Comparison of ENCODE assay signal across 2 cellular contexts in the genomic region with DNA sequence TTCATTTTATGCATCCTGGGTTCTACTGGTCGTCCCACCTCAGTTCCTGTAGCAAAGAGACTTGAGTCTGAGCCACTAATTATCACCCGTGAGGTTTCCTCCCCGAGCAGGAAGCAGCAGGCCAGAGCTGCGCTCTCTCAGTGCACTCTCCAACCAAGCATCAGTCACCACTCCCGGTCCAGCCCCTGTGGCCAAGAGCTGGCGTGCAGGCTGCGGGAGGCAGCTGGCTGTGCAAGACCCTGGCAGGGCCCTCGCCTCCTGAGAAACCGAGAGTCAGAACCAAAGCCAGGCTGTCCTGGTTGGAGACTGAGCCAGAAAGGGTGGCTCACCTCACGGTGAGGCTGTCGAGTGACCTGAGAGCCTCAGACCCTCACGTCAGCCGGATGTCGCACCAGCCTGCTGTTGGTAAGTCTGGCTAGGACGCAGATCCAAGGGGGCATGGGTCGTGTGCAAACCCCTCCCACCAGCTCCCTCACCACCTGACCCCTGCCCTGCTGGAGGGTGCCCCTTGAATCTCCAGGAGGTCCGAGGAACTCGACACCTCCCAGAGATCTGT.
TF ChIP-seq lines count a peak whose summit lies in the region.

No MANE protein-coding gene starts in this region.

TF ChIP-seq in SK-N-SH, 30 proteins besides CTCF, POLR2A, EP300 and RAD21 (continued from another document):
- TF ChIP-seq MXI1 (IDR thresholded peaks at IDR 0.05; ENCODE audit: low read depth, low read length) (no peak), GATA2 (CRISPR knock-in tag; IDR thresholded peaks at IDR 0.05) (no peak), NFIC (IDR thresholded peaks at IDR 0.05; ENCODE audit: borderline replicate concordance) (no peak), MEF2A (IDR thresholded peaks at IDR 0.05; ENCODE audit: borderline replicate concordance, low read depth) (no peak), POLR2AphosphoS5 (IDR thresholded peaks at IDR 0.05; ENCODE audit: low read depth, low read length) (no peak), JUND (IDR thresholded peaks at IDR 0.05) (no peak), TEAD4 (IDR thresholded peaks at IDR 0.05; ENCODE audit: borderline replicate concordance, insufficient read depth) (no peak)
- TF ChIP-seq, protein P1, sequence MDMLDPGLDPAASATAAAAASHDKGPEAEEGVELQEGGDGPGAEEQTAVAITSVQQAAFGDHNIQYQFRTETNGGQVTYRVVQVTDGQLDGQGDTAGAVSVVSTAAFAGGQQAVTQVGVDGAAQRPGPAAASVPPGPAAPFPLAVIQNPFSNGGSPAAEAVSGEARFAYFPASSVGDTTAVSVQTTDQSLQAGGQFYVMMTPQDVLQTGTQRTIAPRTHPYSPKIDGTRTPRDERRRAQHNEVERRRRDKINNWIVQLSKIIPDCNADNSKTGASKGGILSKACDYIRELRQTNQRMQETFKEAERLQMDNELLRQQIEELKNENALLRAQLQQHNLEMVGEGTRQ (IDR thresholded peaks at IDR 0.05; ENCODE audit: borderline replicate concordance, low read depth, low read length): no peak

TF ChIP-seq in WTC11, 78 proteins besides CTCF, POLR2A, EP300 and RAD21:
- TF ChIP-seq, protein P2, sequence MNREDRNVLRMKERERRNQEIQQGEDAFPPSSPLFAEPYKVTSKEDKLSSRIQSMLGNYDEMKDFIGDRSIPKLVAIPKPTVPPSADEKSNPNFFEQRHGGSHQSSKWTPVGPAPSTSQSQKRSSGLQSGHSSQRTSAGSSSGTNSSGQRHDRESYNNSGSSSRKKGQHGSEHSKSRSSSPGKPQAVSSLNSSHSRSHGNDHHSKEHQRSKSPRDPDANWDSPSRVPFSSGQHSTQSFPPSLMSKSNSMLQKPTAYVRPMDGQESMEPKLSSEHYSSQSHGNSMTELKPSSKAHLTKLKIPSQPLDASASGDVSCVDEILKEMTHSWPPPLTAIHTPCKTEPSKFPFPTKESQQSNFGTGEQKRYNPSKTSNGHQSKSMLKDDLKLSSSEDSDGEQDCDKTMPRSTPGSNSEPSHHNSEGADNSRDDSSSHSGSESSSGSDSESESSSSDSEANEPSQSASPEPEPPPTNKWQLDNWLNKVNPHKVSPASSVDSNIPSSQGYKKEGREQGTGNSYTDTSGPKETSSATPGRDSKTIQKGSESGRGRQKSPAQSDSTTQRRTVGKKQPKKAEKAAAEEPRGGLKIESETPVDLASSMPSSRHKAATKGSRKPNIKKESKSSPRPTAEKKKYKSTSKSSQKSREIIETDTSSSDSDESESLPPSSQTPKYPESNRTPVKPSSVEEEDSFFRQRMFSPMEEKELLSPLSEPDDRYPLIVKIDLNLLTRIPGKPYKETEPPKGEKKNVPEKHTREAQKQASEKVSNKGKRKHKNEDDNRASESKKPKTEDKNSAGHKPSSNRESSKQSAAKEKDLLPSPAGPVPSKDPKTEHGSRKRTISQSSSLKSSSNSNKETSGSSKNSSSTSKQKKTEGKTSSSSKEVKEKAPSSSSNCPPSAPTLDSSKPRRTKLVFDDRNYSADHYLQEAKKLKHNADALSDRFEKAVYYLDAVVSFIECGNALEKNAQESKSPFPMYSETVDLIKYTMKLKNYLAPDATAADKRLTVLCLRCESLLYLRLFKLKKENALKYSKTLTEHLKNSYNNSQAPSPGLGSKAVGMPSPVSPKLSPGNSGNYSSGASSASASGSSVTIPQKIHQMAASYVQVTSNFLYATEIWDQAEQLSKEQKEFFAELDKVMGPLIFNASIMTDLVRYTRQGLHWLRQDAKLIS (CRISPR knock-in tag; IDR thresholded peaks at IDR 0.05; ENCODE audit: borderline replicate concordance): no peak
- TF ChIP-seq HMGA2 (CRISPR knock-in tag; IDR thresholded peaks at IDR 0.05) (no peak), NR2C2 (CRISPR knock-in tag; IDR thresholded peaks at IDR 0.05) (no peak), NFATC4 (CRISPR knock-in tag; IDR thresholded peaks at IDR 0.05) (no peak), ZNF317 (CRISPR knock-in tag; IDR thresholded peaks at IDR 0.05; ENCODE audit: borderline replicate concordance, low read depth) (no peak), IRF2 (CRISPR knock-in tag; IDR thresholded peaks at IDR 0.05; ENCODE audit: borderline replicate concordance, low read depth) (no peak)
